In the genomic region with DNA sequence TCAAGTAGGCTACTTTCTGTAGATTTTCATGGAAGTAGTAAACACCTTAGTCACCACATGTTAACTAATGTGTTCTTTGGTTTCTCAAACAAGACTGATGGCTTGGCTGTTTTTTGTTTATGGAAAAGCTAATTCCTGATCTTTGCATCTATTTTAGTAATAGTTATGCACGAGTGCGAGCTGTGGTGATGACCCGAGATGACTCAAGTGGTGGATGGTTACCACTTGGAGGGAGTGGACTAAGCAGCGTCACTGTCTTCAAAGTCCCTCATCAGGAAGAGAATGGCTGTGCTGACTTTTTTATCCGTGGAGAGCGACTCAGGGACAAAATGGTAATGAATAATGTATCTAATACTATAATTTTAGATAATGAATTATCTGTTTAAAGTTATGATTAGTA, we compare ENCODE assay signal across 21 cellular contexts. TPM values are rescaled to one million over a fixed set of nuclear protein-coding genes. Genes with fewer than 3 reads are reported as not detected.
DNase-seq lines count a peak whose midpoint lies in the region; ATAC-seq and TF ChIP-seq lines count a peak whose summit lies in the region.
"Had no signal": no experiment of that assay in that cellular context is flagged by ENCODE, and none has a peak within 500 bp of the region (broad histone marks: within the 10 kb centered on the region; RNA-seq: fewer than 3 reads in every experiment).

No MANE protein-coding gene starts in this region.

- no peak for TF ChIP-seq EP300 in esophagus muscularis mucosa (IDR thresholded peaks at IDR 0.05)

- WGBS in smooth muscle cell (ENCODE audit: low lambda C conversion rate): 58% methylated on average over 6 of the region's 6 CpGs
- WGBS in esophagus muscularis mucosa: 75% methylated on average over 6 of the region's 6 CpGs

- H3K4me3 Mint-ChIP-seq in activated CD8-positive, alpha-beta T cell treated with anti-CD3 and anti-CD28 coated beads for 36 hours: no peak overlapping the region
- H3K4me3 Mint-ChIP-seq: activated CD8-positive, alpha-beta T cell treated with anti-CD3 and anti-CD28 coated beads, Interleukin-2, amount 10 ng/mL, durations not matched to agents 7 days and 5 days; dendritic cell treated with granulocyte-macrophage colony-stimulating factor and Interleukin-4, amounts not matched to agents 40 ng/mL and 50 ng/mL, for 4 days; T-helper 17 cell had no signal

- H3K4me1 ChIP-seq in PC-3 (ENCODE audit: insufficient read depth, low read length) (peaks cover 43% of the 10 kb centered on the region), smooth muscle cell (ENCODE audit: low read depth) (no peaks in the 10 kb centered on the region), esophagus muscularis mucosa (peaks cover 0 to 13% (median 7%) of the 10 kb centered on the region in 4 donors)
- H3K4me1 ChIP-seq: body of pancreas had no signal

- H4K20me1 ChIP-seq in PC-3 (ENCODE audit: low read length): peaks cover 57% of the 10 kb centered on the region
- H4K20me1 ChIP-seq in smooth muscle cell (ENCODE audit: low read depth): peaks cover 99% of the 10 kb centered on the region

- no peak overlapping the region for H3K9ac ChIP-seq in PC-3 (ENCODE audit: low read length)
- H3K9ac ChIP-seq in smooth muscle cell (ENCODE audit: low read depth): no peak overlapping the region

- POLR2A ChIA-PET in PC-3 (lab: Charles Lee; ENCODE audit: unreplicated experiment): no interaction called here
- POLR2A ChIA-PET in activated CD8-positive, alpha-beta T cell treated with anti-CD3 and anti-CD28 coated beads for 36 hours (lab: Charles Lee): interaction anchor here (0.8 kb wide), 1 partner anchor 391 kb away, joined by 3 read pairs; no protein-coding TSS in a partner anchor

- TF ChIP-seq CTCF in PC-3 (conservative IDR thresholded peaks at IDR 0.05; ENCODE audit: low read depth, low read length): no peak
- TF ChIP-seq CTCF in smooth muscle cell (IDR thresholded peaks at IDR 0.05; ENCODE audit: borderline replicate concordance, insufficient read depth, poor library complexity, severe bottlenecking): no peak
- no peak for TF ChIP-seq CTCF in esophagus muscularis mucosa (IDR thresholded peaks at IDR 0.05)
- TF ChIP-seq CTCF in activated CD8-positive, alpha-beta T cell treated with anti-CD3 and anti-CD28 coated beads for 36 hours (IDR thresholded peaks at IDR 0.05): no peak

- no peak overlapping the region for H3K27ac Mint-ChIP-seq in activated CD8-positive, alpha-beta T cell treated with anti-CD3 and anti-CD28 coated beads for 36 hours
- H3K27ac Mint-ChIP-seq: activated CD8-positive, alpha-beta T cell treated with anti-CD3 and anti-CD28 coated beads, Interleukin-2, amount 10 ng/mL, durations not matched to agents 7 days and 5 days; dendritic cell treated with granulocyte-macrophage colony-stimulating factor and Interleukin-4, amounts not matched to agents 40 ng/mL and 50 ng/mL, for 4 days; T-helper 17 cell had no signal

- no peaks in the 10 kb centered on the region for H3K36me3 Mint-ChIP-seq in activated CD8-positive, alpha-beta T cell treated with anti-CD3 and anti-CD28 coated beads for 36 hours (ENCODE audit: low read depth)

- DNase-seq in EL (peak; percentile 64), PC-3 (no peak), fibroblast of peridontal ligament (ENCODE audit: extremely low read depth) (peak; percentile 77), smooth muscle cell (lab: John Stamatoyannopoulos, UW; ENCODE audit: unreplicated experiment) (no peak), esophagus muscularis mucosa (ENCODE audit: extremely low spot score) (no peak)
- no peak for DNase-seq in activated CD8-positive, alpha-beta T cell treated with anti-CD3 and anti-CD28 coated beads for 36 hours
- DNase-seq: activated CD4-positive, CD25-positive, alpha-beta regulatory T cell; activated CD8-positive, alpha-beta T cell treated with anti-CD3 and anti-CD28 coated beads, Interleukin-2, amount 10 ng/mL, durations not matched to agents 7 days and 5 days; activated naive CD4-positive, alpha-beta T cell treated with anti-CD3 and anti-CD28 coated beads, Interleukin-2, amount 50 U/mL, for 16 hours; activated T-cell treated with anti-CD3 and anti-CD28 coated beads, Interleukin-2, amount 50 U/mL, for 48 hours; body of pancreas; C1 segment of cervical spinal cord; KBM-7; NCI-H1092; NCI-H526; occipital lobe; T-helper 17 cell had no signal

- H3K36me3 ChIP-seq in PC-3 (ENCODE audit: low read depth, low read length) (peaks cover 4% of the 10 kb centered on the region; the same call in 1 of the 2 replicates), smooth muscle cell (ENCODE audit: low read depth) (peaks cover 5% of the 10 kb centered on the region), esophagus muscularis mucosa (no peaks in the 10 kb centered on the region)

- H3K4me1 Mint-ChIP-seq in activated CD8-positive, alpha-beta T cell treated with anti-CD3 and anti-CD28 coated beads for 36 hours (ENCODE audit: low read depth): peaks cover 13% of the 10 kb centered on the region

- H3K27me3 Mint-ChIP-seq in activated CD8-positive, alpha-beta T cell treated with anti-CD3 and anti-CD28 coated beads for 36 hours: peaks cover 9% of the 10 kb centered on the region
- H3K27me3 Mint-ChIP-seq: dendritic cell treated with granulocyte-macrophage colony-stimulating factor and Interleukin-4, amounts not matched to agents 40 ng/mL and 50 ng/mL, for 4 days had no signal

- no peaks in the 10 kb centered on the region for H3K9me2 ChIP-seq in PC-3 (replicated peaks; ENCODE audit: low read length)

- H3K4me2 ChIP-seq in PC-3 (ENCODE audit: low read length): peak overlapping the region; percentile 61; the same call in 1 of the 2 replicates
- H3K4me2 ChIP-seq in smooth muscle cell: peak overlapping the region; percentile 59

- H3K9me3 Mint-ChIP-seq in activated CD8-positive, alpha-beta T cell treated with anti-CD3 and anti-CD28 coated beads for 36 hours: no peaks in the 10 kb centered on the region
- H3K9me3 Mint-ChIP-seq: dendritic cell treated with granulocyte-macrophage colony-stimulating factor and Interleukin-4, amounts not matched to agents 40 ng/mL and 50 ng/mL, for 4 days had no signal

- no peaks in the 10 kb centered on the region for H3F3A ChIP-seq in PC-3 (ENCODE audit: low read length, unreplicated experiment)
- H3F3A ChIP-seq in smooth muscle cell (ENCODE audit: low read depth): no peaks in the 10 kb centered on the region

- CTCF ChIA-PET in PC-3 (lab: Charles Lee): no interaction called here
- CTCF ChIA-PET in activated CD8-positive, alpha-beta T cell treated with anti-CD3 and anti-CD28 coated beads for 36 hours (lab: Charles Lee): interaction anchor here (2.0 kb wide), 1 partner anchor 47 kb away, joined by 6 read pairs; no protein-coding TSS in a partner anchor

- no peak for TF ChIP-seq POLR2A in esophagus muscularis mucosa (IDR thresholded peaks at IDR 0.05; ENCODE audit: low read depth)

- intact Hi-C loops in PC-3 (cut with micrococcal nuclease): loop anchor here (2.0 kb wide), 1 partner anchor 44 kb away; no protein-coding TSS in a partner anchor
- intact Hi-C loops in esophagus muscularis mucosa (cut with DNase I): no loop called here
- intact Hi-C loops in activated CD8-positive, alpha-beta T cell treated with anti-CD3 and anti-CD28 coated beads for 36 hours (cut with micrococcal nuclease): no loop called here

- H2AFZ ChIP-seq in PC-3 (ENCODE audit: low read length): no peak overlapping the region
- no peak overlapping the region for H2AFZ ChIP-seq in smooth muscle cell (ENCODE audit: low read depth)

- no TSS peak for BruUV-seq in PC-3 (replicated peaks; lab: Mats Ljungman, UMichigan)

- ATAC-seq in PC-3: no peak
- ATAC-seq in HG03520 (IDR thresholded peaks at IDR 0.05; ENCODE audit: unreplicated experiment): no peak
- no peak for ATAC-seq in activated CD8-positive, alpha-beta T cell treated with anti-CD3 and anti-CD28 coated beads for 36 hours
- ATAC-seq: activated CD8-positive, alpha-beta T cell treated with anti-CD3 and anti-CD28 coated beads, Interleukin-2, amount 10 ng/mL, durations not matched to agents 7 days and 5 days; body of pancreas; sciatic nerve; T-helper 17 cell had no signal

- H3K27me3 ChIP-seq in PC-3 (ENCODE audit: low read length) (no peaks in the 10 kb centered on the region), smooth muscle cell (ENCODE audit: low read depth) (no peaks in the 10 kb centered on the region), esophagus muscularis mucosa (no peaks in the 10 kb centered on the region)
- H3K27me3 ChIP-seq: body of pancreas had no signal

- H3K27ac ChIP-seq in PC-3 (ENCODE audit: low read length): no peak overlapping the region
- H3K27ac ChIP-seq in smooth muscle cell (ENCODE audit: low read depth): peak overlapping the region; percentile 59
- H3K27ac ChIP-seq in esophagus muscularis mucosa (replicated peaks in 1 of 4): no peak overlapping the region
- H3K27ac ChIP-seq: body of pancreas, HL-60 had no signal

- H3K9me3 ChIP-seq in PC-3 (ENCODE audit: low read length) (no peaks in the 10 kb centered on the region), smooth muscle cell (replicated peaks; ENCODE audit: low read depth) (no peaks in the 10 kb centered on the region), esophagus muscularis mucosa (no peaks in the 10 kb centered on the region)
- H3K9me3 ChIP-seq: body of pancreas had no signal

- H3K4me3 ChIP-seq in PC-3 (ENCODE audit: low read length) (no peak overlapping the region), smooth muscle cell (no peak overlapping the region), esophagus muscularis mucosa (no peak overlapping the region)
- H3K4me3 ChIP-seq: body of pancreas had no signal

- peaks cover 92% of the 10 kb centered on the region for H3K79me2 ChIP-seq in PC-3 (ENCODE audit: low read length)
- peaks cover 93% of the 10 kb centered on the region for H3K79me2 ChIP-seq in smooth muscle cell (ENCODE audit: low read depth)

RNA-seq across cellular contexts. Expression of gene SPRED1, which starts 46.6 kb away (rescaled TPM):
- 39.7 and 42.3 TPM in 2 replicates for total RNA-seq in PC-3 (2014; rRNA removed)
- total RNA-seq in smooth muscle cell: 53.0 and 56.5 TPM in 2 replicates
- polyA plus RNA-seq in smooth muscle cell: 15.6 and 22.2 TPM in 2 replicates
- total RNA-seq in esophagus muscularis mucosa: 10 to 100 TPM; 14.5 to 31.1 (median 19.0) TPM
- total RNA-seq in activated CD8-positive, alpha-beta T cell treated with anti-CD3 and anti-CD28 coated beads for 36 hours: under 1 TPM; 0.77 to 0.96 TPM

Comparison
In these comparisons a context has a peak if more than half of its experiments do, and no peak if none do; other contexts are left out.
1. DNase-seq: peak in EL (single experiment) and fibroblast of peridontal ligament (single experiment); none in PC-3 (single experiment), smooth muscle cell (single experiment), esophagus muscularis mucosa (single experiment) and activated CD8-positive, alpha-beta T cell treated with anti-CD3 and anti-CD28 coated beads for 36 hours (single experiment).
2. RNA of gene SPRED1, which starts 46.6 kb away (total RNA-seq): 53.0 to 56.5 TPM in smooth muscle cell, 39.7 to 42.3 TPM in PC-3 and 14.5 to 31.1 TPM in esophagus muscularis mucosa; 0.77 to 0.96 TPM in activated CD8-positive, alpha-beta T cell treated with anti-CD3 and anti-CD28 coated beads for 36 hours; every median in the first group is over 4 times any median in the second.